Comparison of ENCODE assay signal across 1 cellular context in genomic region chr13:40813662-40814454, GRCh38.
TF ChIP-seq lines count a peak whose summit lies in the region.

No MANE protein-coding gene starts in this region.

TF ChIP-seq in K562, 482 proteins besides CTCF, POLR2A, EP300 and RAD21:
- TF ChIP-seq CTBP1 (IDR thresholded peaks at IDR 0.05; ENCODE audit: borderline replicate concordance) (no peak), CREM (IDR thresholded peaks at IDR 0.05; ENCODE audit: low read depth) (no peak), ZBTB11 (CRISPR knock-in tag; IDR thresholded peaks at IDR 0.05) (no peak), ZNF449 (CRISPR knock-in tag; IDR thresholded peaks at IDR 0.05) (no peak), ETV6 (IDR thresholded peaks at IDR 0.05; ENCODE audit: borderline replicate concordance in 1 of 2, low read depth in 2 of 2, low read length in 1 of 2) (no peak), ETV6 (CRISPR knock-in tag; IDR thresholded peaks at IDR 0.05; ENCODE audit: borderline replicate concordance) (no peak), RFX5 (IDR thresholded peaks at IDR 0.05; ENCODE audit: low read depth, low read length) (no peak), ZNF76 (CRISPR knock-in tag; IDR thresholded peaks at IDR 0.05; ENCODE audit: borderline replicate concordance) (no peak), TEAD1 (CRISPR knock-in tag; IDR thresholded peaks at IDR 0.05) (no peak)
